ENCODE assay signal across 1 cellular context in the genomic region with DNA sequence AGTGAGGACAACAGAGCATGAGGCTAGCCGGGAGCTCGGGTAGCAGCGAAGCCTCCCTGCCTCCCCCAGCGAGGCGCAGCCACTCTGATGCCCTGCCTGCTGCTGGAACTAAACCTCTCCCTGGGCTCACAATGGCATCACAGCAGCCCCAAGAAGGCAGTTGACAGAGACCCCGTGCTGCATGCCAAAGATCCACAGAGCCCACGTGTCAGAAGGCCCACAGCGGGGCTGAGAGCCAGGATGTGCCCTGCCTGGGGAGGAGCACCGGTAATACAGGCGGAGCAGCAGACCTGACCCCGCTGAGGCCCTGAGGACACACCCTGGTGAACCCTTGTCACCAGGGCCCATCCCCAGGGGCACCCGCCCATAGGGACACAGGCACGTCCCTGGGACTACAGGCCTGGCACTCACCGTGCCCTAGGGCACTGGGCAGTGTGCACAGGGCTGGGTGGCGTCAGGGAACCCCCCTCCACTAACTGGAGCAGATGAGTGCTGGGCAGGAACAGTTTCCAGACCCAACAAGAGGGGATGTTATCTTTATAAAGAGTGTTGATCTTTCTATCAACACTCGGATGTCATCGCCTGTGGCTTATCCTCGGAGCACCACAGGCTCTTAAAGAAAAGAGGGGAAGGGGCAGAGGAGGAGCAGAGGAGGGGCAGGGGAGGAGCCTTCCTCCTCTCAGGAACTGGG.
TF ChIP-seq lines count a peak whose summit lies in the region.

No MANE protein-coding gene starts in this region.

TF ChIP-seq in HepG2, 621 proteins besides CTCF, POLR2A, EP300 and RAD21:
- TF ChIP-seq ZNF800 (CRISPR knock-in tag; IDR thresholded peaks at IDR 0.05) (no peak), MNT (IDR thresholded peaks at IDR 0.05) (peak; percentile 58), AGO2 (optimal IDR thresholded peaks at IDR 0.05; ENCODE audit: low read depth, low read length) (peak; percentile 55)
